Comparison of ENCODE assay signal across 7 cellular contexts in the genomic region with DNA sequence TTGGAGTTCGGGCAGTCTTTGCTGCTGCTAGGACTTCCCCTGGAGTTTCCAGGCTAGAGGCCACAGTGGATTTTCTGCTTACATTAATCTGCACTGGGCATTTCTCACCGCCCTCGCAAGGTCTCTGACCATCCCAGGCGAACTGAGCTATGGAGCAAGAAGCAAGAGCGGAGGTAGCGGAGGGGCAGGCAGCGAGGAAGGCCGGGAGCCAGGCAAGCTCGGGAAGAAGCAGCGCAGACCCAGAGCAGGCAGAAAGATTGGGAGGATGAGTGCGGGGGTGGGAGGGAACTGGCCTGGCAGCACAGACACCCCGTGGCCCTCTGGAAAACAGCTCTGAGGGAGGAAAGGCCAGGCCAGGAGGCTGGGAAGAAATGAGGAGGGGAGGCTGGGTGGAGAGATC. TPM values are rescaled to one million over a fixed set of nuclear protein-coding genes. Genes with fewer than 3 reads are reported as not detected.
A peak's percentile ranks its signal among the peaks of the same experiment; 100 is the strongest.
DNase-seq lines count a peak whose midpoint lies in the region; TF ChIP-seq lines count a peak whose summit lies in the region.

No MANE protein-coding gene starts in this region.

- no peak for TF ChIP-seq POLR2A in spleen (IDR thresholded peaks at IDR 0.05)
- TF ChIP-seq POLR2A in erythroblast (IDR thresholded peaks at IDR 0.05; ENCODE audit: low read length), result no peak

- H3K27me3 Mint-ChIP-seq in CD8-positive, alpha-beta memory T cell, result peaks cover 0 to 6% of the 10 kb centered on the region in 2 donors

- H3K4me3 ChIP-seq in CD8-positive, alpha-beta memory T cell (ENCODE audit: low read length), result no peak overlapping the region
- H3K4me3 ChIP-seq in fibroblast of pulmonary artery (replicated peaks; ENCODE audit: low read depth, low read length), result no peak overlapping the region
- peak overlapping the region in 4 of 8 donors; percentile 74 to 97 (median 94) for H3K4me3 ChIP-seq in spleen

- TF ChIP-seq CTCF in RWPE1 (conservative IDR thresholded peaks at IDR 0.05; ENCODE audit: low read depth) (no peak), fibroblast of pulmonary artery (IDR thresholded peaks at IDR 0.05; ENCODE audit: low read length, missing control alignments) (no peak), spleen (IDR thresholded peaks at IDR 0.05 in 8 of 11, conservative IDR thresholded peaks at IDR 0.05 in 3 of 11) (no peak)

- H3K27me3 ChIP-seq in CD8-positive, alpha-beta memory T cell (ENCODE audit: insufficient read depth, low read length, poor library complexity, severe bottlenecking), result no peaks in the 10 kb centered on the region
- no peaks in the 10 kb centered on the region for H3K27me3 ChIP-seq in spleen (replicated peaks in 1 of 7)

- peak overlapping the region; percentile 81 to 96 (median 92) for H3K27ac Mint-ChIP-seq in CD8-positive, alpha-beta memory T cell

- no peak for DNase-seq in CD8-positive, alpha-beta memory T cell
- DNase-seq in RWPE1 (ENCODE audit: low spot score), result no peak
- peak; percentile 28 for DNase-seq in fibroblast of pulmonary artery (ENCODE audit: low read depth)
- DNase-seq in spleen, result no peak
- DNase-seq in retina, result no peak
- DNase-seq in stimulated activated CD8-positive, alpha-beta memory T cell treated with anti-CD3 and anti-CD28 coated beads, Interleukin-4, amount 100 ng/mL, for 48 hours, result no peak
- DNase-seq in erythroblast (lab: John Stamatoyannopoulos, UW), result no peak

- POLR2A ChIA-PET in CD8-positive, alpha-beta memory T cell (lab: Charles Lee), result interaction anchor here (2.1 to 5.7 kb wide), 4 partner anchors 8 to 60 kb away, joined by 6 to 82 read pairs (median 14); no protein-coding TSS in a partner anchor
- POLR2A ChIA-PET in RWPE1 (lab: Yijun Ruan, JAX; ENCODE audit: low non-redundant PET), result no interaction called here

- CTCF ChIA-PET in CD8-positive, alpha-beta memory T cell (lab: Charles Lee), result interaction anchor here (1.2 to 4.8 kb wide), 5 partner anchors 14 to 108 kb away, joined by 3 to 53 read pairs (median 6); no protein-coding TSS in a partner anchor
- CTCF ChIA-PET in RWPE1 (lab: Yijun Ruan, JAX), result interaction anchor here (0.6 kb wide), 1 partner anchor 688 kb away, joined by 3 read pairs; no protein-coding TSS in a partner anchor

- H3K4me1 Mint-ChIP-seq in CD8-positive, alpha-beta memory T cell, result peaks cover 73 to 78% (median 77%) of the 10 kb centered on the region in 3 donors

- peaks cover 76% of the 10 kb centered on the region for H3K4me1 ChIP-seq in CD8-positive, alpha-beta memory T cell (ENCODE audit: insufficient read depth, low read length)
- H3K4me1 ChIP-seq in spleen, result peaks cover 56 to 95% (median 79%) of the 10 kb centered on the region in 6 donors

- no peaks in the 10 kb centered on the region for H3K36me3 ChIP-seq in CD8-positive, alpha-beta memory T cell (ENCODE audit: insufficient read depth, low read length)
- peaks cover 0 to 70% (median 9%) of the 10 kb centered on the region in 6 donors for H3K36me3 ChIP-seq in spleen

- no peaks in the 10 kb centered on the region for H3K9me3 Mint-ChIP-seq in CD8-positive, alpha-beta memory T cell

- 56 to 75% (median 71%) methylated on average over 12 of the region's 12 CpGs for WGBS in spleen, 5 donors

- H3K9me3 ChIP-seq in CD8-positive, alpha-beta memory T cell (ENCODE audit: low read length), result no peaks in the 10 kb centered on the region
- peaks cover 0 to 7% (median 3%) of the 10 kb centered on the region in 8 donors for H3K9me3 ChIP-seq in spleen

- intact Hi-C loops in spleen (cut with DNase I; ENCODE audit: low total_unique reads), result loop anchor here (10.0 kb wide), 1 partner anchor 59 kb away; no protein-coding TSS in a partner anchor

- no peak overlapping the region for H3K27ac ChIP-seq in CD8-positive, alpha-beta memory T cell (ENCODE audit: low read depth, low read length)
- H3K27ac ChIP-seq in RWPE1 (peak overlapping the region; percentile 96), spleen (peak overlapping the region in 7 of 8 donors; percentile 6 to 95 (median 70))

- peak overlapping the region; percentile 35 to 98 (median 93) for H3K4me3 Mint-ChIP-seq in CD8-positive, alpha-beta memory T cell

- peaks cover 4 to 68% (median 22%) of the 10 kb centered on the region in 3 donors for H3K36me3 Mint-ChIP-seq in CD8-positive, alpha-beta memory T cell

RNA-seq across cellular contexts. Expression of gene COTL1, which starts 3.8 kb away (rescaled TPM):
- 100 to 1,000 TPM; 373 to 388 TPM for total RNA-seq in CD8-positive, alpha-beta memory T cell
- 653 TPM for polyA plus RNA-seq in CD8-positive, alpha-beta memory T cell
- total RNA-seq in spleen, result 100 to 1,000 TPM; 284 to 655 (median 457) TPM
- 100 to 1,000 TPM; 298 to 449 (median 303) TPM for polyA plus RNA-seq in spleen

RNA-seq across cellular contexts. Expression of gene KLHL36, which starts 34.2 kb away (rescaled TPM):
- total RNA-seq in CD8-positive, alpha-beta memory T cell, result 10 to 100 TPM; 39.7 to 41.2 TPM
- 34.0 TPM for polyA plus RNA-seq in CD8-positive, alpha-beta memory T cell
- 10 to 100 TPM; 63.8 to 93.6 (median 73.6) TPM for total RNA-seq in spleen
- polyA plus RNA-seq in spleen, result 10 to 100 TPM; 17.8 to 32.7 (median 24.8) TPM
